1 cellular context compared by ENCODE assay signal in genomic region chr13:99717959-99718674, GRCh38.
A peak's percentile ranks its signal among the peaks of the same experiment; 100 is the strongest.
TF ChIP-seq lines count a peak whose summit lies in the region.

No MANE protein-coding gene starts in this region.

TF ChIP-seq in H1, 55 proteins besides CTCF, POLR2A, EP300 and RAD21:
- TF ChIP-seq CHD7 (IDR thresholded peaks at IDR 0.05; ENCODE audit: insufficient replicate concordance, low read length) = peak; percentile 56
- TF ChIP-seq TAF1 (IDR thresholded peaks at IDR 0.05; ENCODE audit: low read depth, low read length) = no peak
- no peak for TF ChIP-seq EZH2 (IDR thresholded peaks at IDR 0.05; ENCODE audit: low read depth, low read length, severe bottlenecking)
- TF ChIP-seq, protein P1, sequence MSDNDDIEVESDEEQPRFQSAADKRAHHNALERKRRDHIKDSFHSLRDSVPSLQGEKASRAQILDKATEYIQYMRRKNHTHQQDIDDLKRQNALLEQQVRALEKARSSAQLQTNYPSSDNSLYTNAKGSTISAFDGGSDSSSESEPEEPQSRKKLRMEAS (IDR thresholded peaks at IDR 0.05) = no peak
- TF ChIP-seq BACH1 (IDR thresholded peaks at IDR 0.05; ENCODE audit: low read length) = no peak
- TF ChIP-seq SP1 (IDR thresholded peaks at IDR 0.05; ENCODE audit: low read depth, low read length) = 0 out of 2 replicates have a peak, but pooled peaks have one; percentile 37
- no peak; the same call in 1 of the 2 replicates for TF ChIP-seq JUND (IDR thresholded peaks at IDR 0.05; ENCODE audit: low read length)
- peak in 1 of 2 experiments; percentile 49; a peak in 1 of 4 replicates for TF ChIP-seq HDAC2 (IDR thresholded peaks at IDR 0.05; ENCODE audit: borderline replicate concordance in 1 of 2, low read depth in 2 of 2, low read length in 2 of 2)
- TF ChIP-seq KDM1A (IDR thresholded peaks at IDR 0.05; ENCODE audit: borderline replicate concordance, low read length) = peak; percentile 96
- no peak for TF ChIP-seq BCL11A (IDR thresholded peaks at IDR 0.05; ENCODE audit: low read depth in 2 of 2, low read length in 2 of 2)
- TF ChIP-seq BRCA1 (IDR thresholded peaks at IDR 0.05; ENCODE audit: low read depth, low read length) = no peak
- no peak for TF ChIP-seq RBBP5 (IDR thresholded peaks at IDR 0.05; ENCODE audit: borderline replicate concordance, low read depth, low read length)
- no peak for TF ChIP-seq KDM5A (IDR thresholded peaks at IDR 0.05; ENCODE audit: low read length)
- no peak for TF ChIP-seq SUZ12 (IDR thresholded peaks at IDR 0.05; ENCODE audit: low read length)
- no peak for TF ChIP-seq EGR1 (IDR thresholded peaks at IDR 0.05; ENCODE audit: borderline replicate concordance, low read depth, low read length)
- no peak for TF ChIP-seq GTF2F1 (IDR thresholded peaks at IDR 0.05; ENCODE audit: borderline replicate concordance, low read depth, low read length)
- TF ChIP-seq CBX5 (IDR thresholded peaks at IDR 0.05; ENCODE audit: low read depth, low read length) = no peak
- TF ChIP-seq TAF7 (optimal IDR thresholded peaks at IDR 0.05; ENCODE audit: borderline replicate concordance, low read depth, low read length) = no peak
- TF ChIP-seq TBP (IDR thresholded peaks at IDR 0.05; ENCODE audit: low read depth, low read length) = no peak; the same call in 1 of the 2 replicates
- no peak for TF ChIP-seq RNF2 (IDR thresholded peaks at IDR 0.05; ENCODE audit: borderline replicate concordance, low read depth, low read length, missing control alignments, poor library complexity, severe bottlenecking)
- TF ChIP-seq TEAD4 (IDR thresholded peaks at IDR 0.05; ENCODE audit: low read depth, low read length) = no peak
- TF ChIP-seq CBX8 (IDR thresholded peaks at IDR 0.05; ENCODE audit: borderline replicate concordance, low read depth, low read length) = no peak
TF ChIP-seq in H1: peak in this region for 4.
